In the genomic region with DNA sequence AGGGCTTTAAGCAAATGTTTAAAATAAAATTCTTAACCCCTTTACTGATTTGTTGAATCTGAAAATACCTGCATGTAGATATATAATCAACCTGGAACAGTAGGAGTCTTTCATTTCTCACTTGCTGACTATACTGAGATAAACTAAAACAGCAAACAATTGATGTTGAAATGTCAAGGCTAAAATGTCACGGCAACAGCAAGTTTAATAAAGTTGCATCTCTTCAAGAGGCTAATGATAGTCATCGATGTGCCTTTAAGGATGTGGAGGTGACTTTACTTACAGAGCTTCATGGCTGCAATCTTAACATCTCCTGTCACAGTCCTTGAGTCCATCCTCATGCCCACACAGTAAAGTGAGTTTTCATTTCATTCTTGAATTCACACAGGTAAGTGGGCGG, we compare ENCODE assay signal across 30 cellular contexts. TPM values are rescaled to one million over a fixed set of nuclear protein-coding genes. Genes with fewer than 3 reads are reported as not detected.
"Had no signal": no experiment of that assay in that cellular context is flagged by ENCODE, and none has a peak within 500 bp of the region (broad histone marks: within the 10 kb centered on the region; RNA-seq: fewer than 3 reads in every experiment).

No MANE protein-coding gene starts in this region.

- H3K36me3 ChIP-seq: ascending aorta, cardiac muscle cell had no signal

- H3K9me3 ChIP-seq: ascending aorta had no signal

- H3K27ac ChIP-seq: ascending aorta, cardiac muscle cell, VCaP had no signal

- ATAC-seq: activated CD8-positive, alpha-beta T cell treated with anti-CD3 and anti-CD28 coated beads for 36 hours; activated naive CD8-positive, alpha-beta T cell treated with anti-CD3 and anti-CD28 coated beads, Interleukin-2, amount 50 U/mL, for 24 hours; activated T-cell treated with anti-CD3 and anti-CD28 coated beads, Interleukin-2, amount 50 U/mL, for 4 hours had no signal

- H3K27me3 ChIP-seq: ascending aorta had no signal

- DNase-seq: activated B cell treated with CpG ODN at 0.5 μM for 24 hours; activated CD4-positive, alpha-beta memory T cell treated with anti-CD3 and anti-CD28 coated beads for 36 hours; activated CD4-positive, alpha-beta T cell treated with anti-CD3 and anti-CD28 coated beads for 4 hours; activated CD4-positive, alpha-beta T cell treated with anti-CD3 and anti-CD28 coated beads, Interleukin-2, amount 10 ng/mL, durations not matched to agents 24 days and 14 days; activated CD4-positive, alpha-beta T cell treated with anti-CD3 and anti-CD28 coated beads, Interleukin-2, amount 50 U/mL, for 1 hour; activated CD4-positive, alpha-beta T cell treated with anti-CD3 and anti-CD28 coated beads, Interleukin-2, amount 50 U/mL, for 4 hours; activated CD4-positive, CD25-positive, alpha-beta regulatory T cell treated with anti-CD3 and anti-CD28 coated beads, Interleukin-2, amount 50 U/mL, for 72 hours; activated CD8-positive, alpha-beta memory T cell treated with anti-CD3 and anti-CD28 coated beads, Interleukin-2, amount 50 U/mL, for 4 hours; activated CD8-positive, alpha-beta T cell treated with anti-CD3 and anti-CD28 coated beads for 36 hours; activated effector memory CD4-positive, alpha-beta T cell treated with Interleukin-2 at 50 U/mL for 16 hours; activated gamma-delta T cell; activated naive CD4-positive, alpha-beta T cell treated with anti-CD3 and anti-CD28 coated beads, Interleukin-2, amount 10 ng/mL, durations not matched to agents 7 days and 5 days; activated naive CD4-positive, alpha-beta T cell treated with Interleukin-2 at 50 U/mL for 16 hours; activated naive CD8-positive, alpha-beta T cell treated with anti-CD3 and anti-CD28 coated beads, Interleukin-2, amount 10 ng/mL, durations not matched to agents 7 days and 5 days; activated naive CD8-positive, alpha-beta T cell treated with anti-CD3 and anti-CD28 coated beads, Interleukin-2, amount 50 U/mL, for 24 hours; activated T-cell treated with anti-CD3 and anti-CD28 coated beads for 4 hours; activated T-cell treated with anti-CD3 and anti-CD28 coated beads, Interleukin-2, amount 50 U/mL, for 1 hour; activated T-cell treated with anti-CD3 and anti-CD28 coated beads, Interleukin-2, amount 50 U/mL, for 4 hours; amygdala; anterior cingulate cortex; caudate nucleus; cerebellar nuclear complex; T-helper 1 cell; T-helper 2 cell; T-helper 9 cell had no signal

- FAIRE-seq: bronchial epithelial cell, TTC549 had no signal

- H3K4me3 ChIP-seq: ascending aorta, cardiac muscle cell had no signal

RNA-seq across cellular contexts. Expression of a gene that starts 3.6 kb away (rescaled TPM):
- total RNA-seq: cardiac muscle cell had no signal
- polyA plus RNA-seq: cardiac muscle cell had no signal

RNA-seq across cellular contexts. Expression of a gene that starts 31.7 kb away (rescaled TPM):
- total RNA-seq: activated CD4-positive, alpha-beta memory T cell treated with anti-CD3 and anti-CD28 coated beads for 36 hours; activated CD4-positive, alpha-beta T cell treated with anti-CD3 and anti-CD28 coated beads, Interleukin-2, amount 10 ng/mL, durations not matched to agents 24 days and 14 days; activated CD8-positive, alpha-beta T cell treated with anti-CD3 and anti-CD28 coated beads for 36 hours; ascending aorta; bronchial epithelial cell; cardiac muscle cell had no signal
